ENCODE assay signal across 33 cellular contexts in genomic region chr3:177681156-177681555, GRCh38.
DNase-seq lines count a peak whose midpoint lies in the region; ATAC-seq, FAIRE-seq and TF ChIP-seq lines count a peak whose summit lies in the region.
"Had no signal": no experiment of that assay in that cellular context is flagged by ENCODE, and none has a peak within 500 bp of the region (broad histone marks: within the 10 kb centered on the region; RNA-seq: fewer than 3 reads in every experiment).

No MANE protein-coding gene starts in this region.

- peaks cover 6% of the 10 kb centered on the region; the same call in 1 of the 2 replicates for H3K9me3 ChIP-seq in BLaER1
- no peaks in the 10 kb centered on the region for H3K9me3 ChIP-seq in endothelial cell of umbilical vein (replicated peaks; ENCODE audit: control insufficient read depth, insufficient read depth, low read length)
- H3K9me3 ChIP-seq in neuronal stem cell (replicated peaks in 1 of 2; ENCODE audit: control insufficient read depth in 2 of 2, insufficient read depth in 1 of 2, low read depth in 1 of 2, low read length in 2 of 2) = peaks cover 0 to 8% of the 10 kb centered on the region in 2 donors
- H3K9me3 ChIP-seq: BE2C, gastrocnemius medialis, lower lobe of right lung, testis, uterus had no signal

- no peak overlapping the region for H2BK12ac ChIP-seq in neuronal stem cell (ENCODE audit: low read length)

- FAIRE-seq in endothelial cell of umbilical vein (lab: Jason Lieb, UNC) = peak; percentile 75
- FAIRE-seq: endometrium, TTC549 had no signal

- peaks cover 100% of the 10 kb centered on the region for H3K4me1 ChIP-seq in BLaER1
- H3K4me1 ChIP-seq in endothelial cell of umbilical vein (ENCODE audit: control insufficient read depth, extremely low read depth, insufficient read depth, low read length) = peaks cover 45% of the 10 kb centered on the region
- peaks cover 4 to 28% of the 10 kb centered on the region in 2 donors for H3K4me1 ChIP-seq in neuronal stem cell (ENCODE audit: control insufficient read depth in 2 of 2, insufficient read depth in 1 of 2, low read depth in 1 of 2, low read length in 2 of 2)
- H3K4me1 ChIP-seq: gastrocnemius medialis, testis had no signal

- H3K27ac ChIP-seq in BLaER1 (peak overlapping the region; percentile 88), endothelial cell of umbilical vein (ENCODE audit: insufficient read depth, low read depth, low read length) (no peak overlapping the region), neuronal stem cell (replicated peaks; ENCODE audit: low read length) (no peak overlapping the region)
- H3K27ac ChIP-seq: gastrocnemius medialis, lower lobe of right lung, testis, uterus had no signal

- no peak for ATAC-seq in GM21825 (IDR thresholded peaks at IDR 0.05; ENCODE audit: unreplicated experiment)
- no peak for ATAC-seq in HG02840 (IDR thresholded peaks at IDR 0.05; ENCODE audit: low FRiP score, unreplicated experiment)
- no peak for ATAC-seq in HG02642 (IDR thresholded peaks at IDR 0.05; ENCODE audit: poor library complexity, unreplicated experiment)
- no peak for ATAC-seq in GM18502 (IDR thresholded peaks at IDR 0.05; ENCODE audit: poor library complexity, unreplicated experiment)
- ATAC-seq: activated CD4-positive, CD25-positive, alpha-beta regulatory T cell treated with anti-CD3 and anti-CD28 coated beads, Interleukin-2, amount 50 U/mL, for 24 hours; gastrocnemius medialis; GM23338; lower lobe of right lung; stimulated activated naive CD8-positive, alpha-beta T cell treated with anti-CD3 and anti-CD28 coated beads, Interleukin-15, Interleukin-2, amounts not matched to agents 100 U/mL and 50 U/mL, for 24 hours; T-helper 17 cell had no signal

- no peak for TF ChIP-seq CTCF in endothelial cell of umbilical vein (IDR thresholded peaks at IDR 0.05; ENCODE audit: extremely low read depth in 1 of 2, insufficient read depth in 1 of 2, low read depth in 1 of 2, low read length in 2 of 2)

- H3K27me3 ChIP-seq in BLaER1 = no peaks in the 10 kb centered on the region
- H3K27me3 ChIP-seq in endothelial cell of umbilical vein (ENCODE audit: control insufficient read depth in 2 of 2, insufficient read depth in 2 of 2, low read length in 2 of 2) = no peaks in the 10 kb centered on the region
- H3K27me3 ChIP-seq in neuronal stem cell (ENCODE audit: control insufficient read depth in 3 of 3, insufficient read depth in 3 of 3, low read depth in 1 of 3, low read length in 3 of 3) = no peaks in the 10 kb centered on the region
- H3K27me3 ChIP-seq: BE2C, gastrocnemius medialis, testis, uterus had no signal

- POLR2A ChIA-PET in endothelial cell of umbilical vein (lab: Charles Lee) = no interaction called here

- H3K79me2 ChIP-seq in endothelial cell of umbilical vein (ENCODE audit: control insufficient read depth, insufficient read depth, low read length) = no peaks in the 10 kb centered on the region
- H3K79me2 ChIP-seq: parathyroid adenoma had no signal

- dilution Hi-C loops in endothelial cell of umbilical vein (cut with MboI; ENCODE audit: extremely low pct_ligation_motif_present, low sequenced_read_pairs) = no loop called here

- intact Hi-C loops in endothelial cell of umbilical vein (cut with micrococcal nuclease) = loop anchor here (1.0 to 5.0 kb wide), 5 partner anchors 96 to 701 kb away; no protein-coding TSS in a partner anchor

- CTCF ChIA-PET in endothelial cell of umbilical vein (lab: Charles Lee) = interaction anchor here (1.2 to 2.8 kb wide), 2 partner anchors 13 to 321 kb away, joined by 3 to 10 read pairs; no protein-coding TSS in a partner anchor

- H3K4me2 ChIP-seq in BLaER1 (peak overlapping the region; percentile 90), endothelial cell of umbilical vein (ENCODE audit: insufficient read depth, low read length) (no peak overlapping the region), neuronal stem cell (ENCODE audit: insufficient read depth, low read length, poor library complexity, severe bottlenecking) (no peak overlapping the region)
- H3K4me2 ChIP-seq: GM23338 had no signal

- H2BK120ac ChIP-seq in neuronal stem cell (ENCODE audit: low read depth, low read length) = no peak overlapping the region

- no peak overlapping the region for H2BK5ac ChIP-seq in neuronal stem cell (ENCODE audit: low read length)

- H3K36me3 ChIP-seq in BLaER1 = peaks cover 4% of the 10 kb centered on the region; the same call in 1 of the 2 replicates
- no peaks in the 10 kb centered on the region for H3K36me3 ChIP-seq in endothelial cell of umbilical vein (ENCODE audit: control insufficient read depth in 2 of 2, extremely low read depth in 1 of 2, insufficient read depth in 2 of 2, low read length in 2 of 2)
- no peaks in the 10 kb centered on the region for H3K36me3 ChIP-seq in neuronal stem cell (replicated peaks in 1 of 2; ENCODE audit: control insufficient read depth in 2 of 2, insufficient read depth in 2 of 2, low read length in 2 of 2)
- H3K36me3 ChIP-seq: BE2C, gastrocnemius medialis, lower lobe of right lung, uterus had no signal

- H3K9ac ChIP-seq in BLaER1 (peak overlapping the region; percentile 63; the same call in 1 of the 2 replicates), endothelial cell of umbilical vein (replicated peaks; ENCODE audit: extremely low read depth, insufficient read depth, low read length) (no peak overlapping the region), neuronal stem cell (ENCODE audit: low read depth, low read length, poor library complexity) (no peak overlapping the region)
- H3K9ac ChIP-seq: parathyroid adenoma had no signal

- no peaks in the 10 kb centered on the region for H3K9me1 ChIP-seq in endothelial cell of umbilical vein (replicated peaks; ENCODE audit: control insufficient read depth, extremely low read depth, insufficient read depth, low read length)

- no peak overlapping the region for H2BK15ac ChIP-seq in neuronal stem cell (ENCODE audit: low read length)

- H4K8ac ChIP-seq in neuronal stem cell (ENCODE audit: low read depth, low read length) = no peak overlapping the region

- H4K20me1 ChIP-seq in BLaER1 = no peaks in the 10 kb centered on the region
- H4K20me1 ChIP-seq in endothelial cell of umbilical vein (replicated peaks; ENCODE audit: control insufficient read depth, extremely low read depth, insufficient read depth, low read length) = no peaks in the 10 kb centered on the region

- H3K4me3 ChIP-seq in BLaER1 (no peak overlapping the region), endothelial cell of umbilical vein (replicated peaks in 1 of 3; ENCODE audit: insufficient read depth in 1 of 3, low read depth in 1 of 3, low read length in 3 of 3) (no peak overlapping the region), neuronal stem cell (ENCODE audit: low read length in 2 of 2) (no peak overlapping the region)
- H3K4me3 ChIP-seq: gastrocnemius medialis, GM23338, lower lobe of right lung, skin epidermis, testis, uterus had no signal

- no peaks in the 10 kb centered on the region for H3K79me1 ChIP-seq in neuronal stem cell (ENCODE audit: low read depth, low read length)

- H4K91ac ChIP-seq in neuronal stem cell (ENCODE audit: low read depth, low read length, poor library complexity) = no peak overlapping the region

- H2AFZ ChIP-seq in endothelial cell of umbilical vein (ENCODE audit: low read depth, low read length) (no peak overlapping the region), neuronal stem cell (ENCODE audit: low read length) (peak overlapping the region; percentile 9)

- DNase-seq in NCI-H226 (peak; percentile 33), endothelial cell of umbilical vein (ENCODE audit: low read depth, low spot score) (peak; percentile 56), neuronal stem cell (ENCODE audit: low spot score) (no peak)
- DNase-seq: activated CD4-positive, alpha-beta T cell treated with anti-CD3 and anti-CD28 coated beads, Interleukin-2, amount 50 U/mL, for 4 hours; activated gamma-delta T cell treated with Interleukin-2 at 50 U/mL for 16 hours; activated T-cell treated with anti-CD3 and anti-CD28 coated beads, Interleukin-2, amount 50 U/mL, for 48 hours; BE2C; central memory CD4-positive, alpha-beta T cell; gastrocnemius medialis; GDM1; KG1; lower lobe of right lung; MM.1S; NCI-H1930; NCI-H69; nephron progenitor cell; SHP77; stimulated activated CD4-positive, alpha-beta T cell treated with anti-CD3 and anti-CD28 coated beads, Interleukin-1b, Interleukin-23, amount 100 ng/mL, for 48 hours; stimulated activated naive CD8-positive, alpha-beta T cell treated with anti-CD3 and anti-CD28 coated beads, Interleukin-15, Interleukin-2, amounts not matched to agents 100 U/mL and 50 U/mL, for 24 hours; T-helper 17 cell; testis; uterus had no signal

- no peak overlapping the region for H3K4ac ChIP-seq in neuronal stem cell (ENCODE audit: low read length)

- H3K23ac ChIP-seq in neuronal stem cell (ENCODE audit: low read depth, low read length, poor library complexity) = no peak overlapping the region

- no peak overlapping the region for H2AK5ac ChIP-seq in neuronal stem cell (ENCODE audit: low read depth, low read length)

- TF ChIP-seq POLR2A in endothelial cell of umbilical vein (IDR thresholded peaks at IDR 0.05; ENCODE audit: low read depth, low read length) = no peak

- no peak overlapping the region for H3K14ac ChIP-seq in neuronal stem cell (ENCODE audit: low read length)

- no peak overlapping the region for H3K18ac ChIP-seq in neuronal stem cell (ENCODE audit: low read length)

- BruUV-seq in endothelial cell of umbilical vein (replicated peaks; lab: Mats Ljungman, UMichigan) = no TSS peak

TF ChIP-seq in endothelial cell of umbilical vein, 7 proteins besides CTCF, POLR2A, EP300 and RAD21:
- TF ChIP-seq MYC (IDR thresholded peaks at IDR 0.05; ENCODE audit: low read depth, low read length) = no peak
- TF ChIP-seq JUN (IDR thresholded peaks at IDR 0.05; ENCODE audit: borderline replicate concordance, insufficient read depth, insufficient read length, low read depth) = no peak
- TF ChIP-seq POLR2AphosphoS5 (IDR thresholded peaks at IDR 0.05; ENCODE audit: insufficient read depth, low read depth, low read length) = no peak
- TF ChIP-seq FOS (IDR thresholded peaks at IDR 0.05; ENCODE audit: borderline replicate concordance, insufficient read depth, low read length) = no peak
- no peak for TF ChIP-seq EZH2 (IDR thresholded peaks at IDR 0.05; ENCODE audit: borderline replicate concordance, low read depth, low read length, severe bottlenecking)
